In genomic region chrX:9785944-9786741, GRCh38 we compare ENCODE assay signal across 8 cellular contexts. TPM values are rescaled to one million over a fixed set of nuclear protein-coding genes. Genes with fewer than 3 reads are reported as not detected.
DNase-seq lines count a peak whose midpoint lies in the region; ATAC-seq and TF ChIP-seq lines count a peak whose summit lies in the region.

TSS of gene SHROOM2 (plus strand) at chrX:9786429. CDS start at chrX:9786546, 117 bp downstream.

- H3K27ac ChIP-seq in OCI-LY1 (ENCODE audit: low read depth, low read length, poor library complexity, severe bottlenecking), result no peak within 1 kb of the TSS

- DNase-seq in Caki2 (ENCODE audit: low read depth) (peak; percentile 21), neural crest cell (ENCODE audit: low read depth, low spot score) (peak; percentile 29), NCI-H1048 (lab: John Stamatoyannopoulos, UW) (no peak)

- peak; percentile 39 for ATAC-seq in esophagus mucosa
- no peak for ATAC-seq in HG03520 (IDR thresholded peaks at IDR 0.05; ENCODE audit: unreplicated experiment)
- no peak for ATAC-seq in HG03135 (IDR thresholded peaks at IDR 0.05; ENCODE audit: unreplicated experiment)
- ATAC-seq in GM19455 (IDR thresholded peaks at IDR 0.05; ENCODE audit: unreplicated experiment), result no peak

- H3K9ac ChIP-seq in OCI-LY1 (ENCODE audit: low read length), result no peak within 1 kb of the TSS

- peaks cover 2% of the 10 kb centered on the region for H3K36me3 Mint-ChIP-seq in neural crest cell (ENCODE audit: low read depth)

- no peaks in the 10 kb centered on the region for H4K20me1 ChIP-seq in OCI-LY1 (ENCODE audit: insufficient read depth, low read length)

- peaks cover 5% of the 10 kb centered on the region for H3K9me3 Mint-ChIP-seq in neural crest cell

- no peaks in the 10 kb centered on the region for H3K4me1 ChIP-seq in OCI-LY1 (ENCODE audit: insufficient read depth, low read length, severe bottlenecking)

- H3K36me3 ChIP-seq in OCI-LY1 (ENCODE audit: insufficient read depth, low read length), result no peaks in the 10 kb centered on the region

- H3K4me2 ChIP-seq in OCI-LY1 (ENCODE audit: low read length), result peak within 1 kb of the TSS; percentile 16; the same call in 1 of the 2 replicates

- no peak within 1 kb of the TSS for H2AFZ ChIP-seq in OCI-LY1 (ENCODE audit: low read length)

- TF ChIP-seq CTCF in OCI-LY1 (IDR thresholded peaks at IDR 0.05; ENCODE audit: low read length) (no peak), neural crest cell (conservative IDR thresholded peaks at IDR 0.05) (no peak)

- H3K4me1 Mint-ChIP-seq in neural crest cell, result peaks cover 20% of the 10 kb centered on the region

- H3K4me3 Mint-ChIP-seq in neural crest cell, result peak within 1 kb of the TSS; percentile 87

- no peaks in the 10 kb centered on the region for H3K27me3 ChIP-seq in OCI-LY1 (ENCODE audit: insufficient read depth, low read length)

- H3F3A ChIP-seq in OCI-LY1 (ENCODE audit: insufficient read depth, low read length), result no peaks in the 10 kb centered on the region

- H3K4me3 ChIP-seq in OCI-LY1 (ENCODE audit: low read depth, low read length, poor library complexity, severe bottlenecking), result peak within 1 kb of the TSS; percentile 38

- H3K27me3 Mint-ChIP-seq in neural crest cell (ENCODE audit: low read depth), result peaks cover 46% of the 10 kb centered on the region

- H3K27ac Mint-ChIP-seq in neural crest cell (ENCODE audit: unreplicated experiment), result no peak within 1 kb of the TSS

- H3K9me2 ChIP-seq in OCI-LY1 (ENCODE audit: low read depth, low read length), result no peaks in the 10 kb centered on the region

- in situ Hi-C loops in Caki2 (cut with HindIII; ENCODE audit: low pct_unique_long_range_greater_than_20kb, low sequenced_read_pairs), result no loop called here

- no peaks in the 10 kb centered on the region for H3K9me3 ChIP-seq in OCI-LY1 (ENCODE audit: low read length)

- no peaks in the 10 kb centered on the region for H3K79me2 ChIP-seq in OCI-LY1 (ENCODE audit: insufficient read depth, low read length)

RNA-seq across cellular contexts. Expression of gene SHROOM2, which starts in this region (rescaled TPM):
- 1.7 and 4.7 TPM in 2 replicates for total RNA-seq in Caki2 (2014; rRNA removed; shearing (Covaris generic); ENCODE audit: low replicate concordance)
- 7.7 TPM for total RNA-seq in esophagus mucosa
- 10.3 and 11.1 TPM in 2 replicates for total RNA-seq in neural crest cell
